ENCODE assay signal across 8 cellular contexts in the genomic region with DNA sequence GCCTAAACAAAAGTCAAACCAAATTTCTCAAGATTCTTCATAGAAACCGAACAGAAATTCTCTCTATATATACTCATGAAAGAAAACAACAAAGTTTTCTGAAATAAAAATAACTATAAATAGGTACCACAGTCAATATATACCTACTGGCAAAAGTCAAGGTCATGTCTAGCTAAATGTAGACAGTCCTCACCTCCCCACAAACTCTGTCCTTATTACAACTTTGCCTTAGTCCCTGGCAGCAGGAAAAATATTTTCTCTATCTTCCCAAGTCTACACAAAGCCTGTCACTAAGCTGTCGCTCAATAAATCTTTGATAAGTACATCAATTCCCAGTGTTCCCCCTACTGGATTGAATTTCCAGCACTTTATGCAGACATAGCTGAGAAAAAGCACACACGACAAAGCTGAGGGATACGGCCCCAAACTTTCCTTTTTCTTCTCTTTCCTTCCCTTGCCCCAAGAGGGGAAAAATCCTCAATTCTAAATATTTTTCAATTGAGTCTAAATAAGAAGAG. TPM values are rescaled to one million over a fixed set of nuclear protein-coding genes. Genes with fewer than 3 reads are reported as not detected.
A peak's percentile ranks its signal among the peaks of the same experiment; 100 is the strongest.
DNase-seq lines count a peak whose midpoint lies in the region.

No MANE protein-coding gene starts in this region.

- DNase-seq in activated CD4-positive, alpha-beta T cell treated with anti-CD3 and anti-CD28 coated beads, Interleukin-2, amount 10 ng/mL, durations not matched to agents 7 days and 5 days: no peak
- DNase-seq in activated CD4-positive, alpha-beta T cell treated with anti-CD3 and anti-CD28 coated beads for 1 hour: no peak
- DNase-seq in left kidney (ENCODE audit: low read depth, low spot score) (peak; percentile 50), medulla oblongata (ENCODE audit: extremely low spot score) (no peak), Kasumi-1 (lab: John Stamatoyannopoulos, UW) (no peak)
- no peak for DNase-seq in central memory CD4-positive, alpha-beta T cell

- H3K27ac Mint-ChIP-seq in activated CD4-positive, alpha-beta T cell treated with anti-CD3 and anti-CD28 coated beads, Interleukin-2, amount 10 ng/mL, durations not matched to agents 7 days and 5 days: peak overlapping the region; percentile 76
- no peak overlapping the region for H3K27ac Mint-ChIP-seq in activated naive CD8-positive, alpha-beta T cell

- H3K9me3 Mint-ChIP-seq in activated CD4-positive, alpha-beta T cell treated with anti-CD3 and anti-CD28 coated beads, Interleukin-2, amount 10 ng/mL, durations not matched to agents 7 days and 5 days: no peaks in the 10 kb centered on the region
- no peaks in the 10 kb centered on the region for H3K9me3 Mint-ChIP-seq in activated naive CD8-positive, alpha-beta T cell (ENCODE audit: low read depth)

- POLR2A ChIA-PET in activated CD4-positive, alpha-beta T cell treated with anti-CD3 and anti-CD28 coated beads, Interleukin-2, amount 10 ng/mL, durations not matched to agents 7 days and 5 days (lab: Charles Lee): no interaction called here

- H3K27ac ChIP-seq in temporal lobe (ENCODE audit: low read depth, low read length): peak overlapping the region; percentile 75

- H3K27me3 Mint-ChIP-seq in activated CD4-positive, alpha-beta T cell treated with anti-CD3 and anti-CD28 coated beads, Interleukin-2, amount 10 ng/mL, durations not matched to agents 7 days and 5 days: no peaks in the 10 kb centered on the region
- no peaks in the 10 kb centered on the region for H3K27me3 Mint-ChIP-seq in activated naive CD8-positive, alpha-beta T cell

- CTCF ChIA-PET in activated CD4-positive, alpha-beta T cell treated with anti-CD3 and anti-CD28 coated beads, Interleukin-2, amount 10 ng/mL, durations not matched to agents 7 days and 5 days (lab: Charles Lee): interaction anchor here (1.1 to 2.3 kb wide), 5 partner anchors 11 to 26 kb away, joined by 3 to 7 read pairs (median 6); no protein-coding TSS in a partner anchor

- H3K36me3 Mint-ChIP-seq in activated CD4-positive, alpha-beta T cell treated with anti-CD3 and anti-CD28 coated beads, Interleukin-2, amount 10 ng/mL, durations not matched to agents 7 days and 5 days (ENCODE audit: low read depth): peaks cover 10% of the 10 kb centered on the region
- no peaks in the 10 kb centered on the region for H3K36me3 Mint-ChIP-seq in activated naive CD8-positive, alpha-beta T cell

- H3K4me1 Mint-ChIP-seq in activated CD4-positive, alpha-beta T cell treated with anti-CD3 and anti-CD28 coated beads, Interleukin-2, amount 10 ng/mL, durations not matched to agents 7 days and 5 days: peaks cover 58% of the 10 kb centered on the region
- H3K4me1 Mint-ChIP-seq in activated naive CD8-positive, alpha-beta T cell (ENCODE audit: low read depth): peaks cover 59% of the 10 kb centered on the region

- peak overlapping the region; percentile 80 for H3K4me3 Mint-ChIP-seq in activated CD4-positive, alpha-beta T cell treated with anti-CD3 and anti-CD28 coated beads, Interleukin-2, amount 10 ng/mL, durations not matched to agents 7 days and 5 days
- H3K4me3 Mint-ChIP-seq in activated naive CD8-positive, alpha-beta T cell: peak overlapping the region; percentile 90

RNA-seq across cellular contexts. Expression of a gene that starts 2.7 kb away (rescaled TPM):
- 10 to 100 TPM; 40.7 to 46.7 TPM for total RNA-seq in activated CD4-positive, alpha-beta T cell treated with anti-CD3 and anti-CD28 coated beads, Interleukin-2, amount 10 ng/mL, durations not matched to agents 7 days and 5 days
- total RNA-seq in temporal lobe: 67.6 TPM
